Comparison of ENCODE assay signal across 1 cellular context in the genomic region with DNA sequence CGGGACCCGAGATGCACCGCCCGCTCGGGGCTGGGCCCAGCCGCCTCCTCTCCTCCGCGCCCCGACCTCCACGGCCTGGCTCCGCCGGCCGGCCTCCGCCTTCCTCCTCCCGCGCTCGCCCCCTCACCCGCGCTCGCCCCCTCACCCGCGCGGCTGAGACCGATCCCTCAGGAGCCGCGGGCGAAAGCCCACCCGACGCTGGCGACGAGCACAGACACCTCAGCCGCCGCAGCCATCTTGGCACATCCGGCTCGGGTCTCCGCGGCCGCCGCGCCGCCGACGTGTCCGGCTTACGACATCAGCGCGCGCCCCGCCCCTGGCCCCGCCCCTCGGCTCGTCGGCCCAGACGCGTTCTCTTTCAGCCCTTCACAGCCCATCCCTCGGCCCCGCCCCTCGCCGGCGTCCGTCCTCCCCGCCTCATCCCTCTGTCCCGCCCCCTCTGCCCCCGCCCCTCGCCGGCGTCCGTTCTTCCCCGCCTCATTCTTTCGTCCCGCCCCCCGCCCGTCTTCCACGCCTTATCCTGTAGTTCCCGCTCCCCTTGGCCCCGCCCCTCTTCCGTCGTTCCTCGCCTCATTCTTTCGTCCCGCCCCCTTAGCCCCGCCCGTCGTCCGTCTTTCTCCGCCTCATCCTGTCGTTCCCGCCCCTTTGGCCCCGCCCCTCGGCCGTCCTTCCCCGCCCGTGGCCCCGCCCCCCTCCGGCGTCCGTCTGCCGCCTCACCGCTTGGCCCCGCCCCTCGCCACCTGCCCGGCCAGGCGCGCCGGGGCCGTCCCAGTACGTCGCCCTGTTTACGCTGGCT.
A peak's percentile ranks its signal among the peaks of the same experiment; 100 is the strongest.
TF ChIP-seq lines count a peak whose summit lies in the region.

A gene with protein sequence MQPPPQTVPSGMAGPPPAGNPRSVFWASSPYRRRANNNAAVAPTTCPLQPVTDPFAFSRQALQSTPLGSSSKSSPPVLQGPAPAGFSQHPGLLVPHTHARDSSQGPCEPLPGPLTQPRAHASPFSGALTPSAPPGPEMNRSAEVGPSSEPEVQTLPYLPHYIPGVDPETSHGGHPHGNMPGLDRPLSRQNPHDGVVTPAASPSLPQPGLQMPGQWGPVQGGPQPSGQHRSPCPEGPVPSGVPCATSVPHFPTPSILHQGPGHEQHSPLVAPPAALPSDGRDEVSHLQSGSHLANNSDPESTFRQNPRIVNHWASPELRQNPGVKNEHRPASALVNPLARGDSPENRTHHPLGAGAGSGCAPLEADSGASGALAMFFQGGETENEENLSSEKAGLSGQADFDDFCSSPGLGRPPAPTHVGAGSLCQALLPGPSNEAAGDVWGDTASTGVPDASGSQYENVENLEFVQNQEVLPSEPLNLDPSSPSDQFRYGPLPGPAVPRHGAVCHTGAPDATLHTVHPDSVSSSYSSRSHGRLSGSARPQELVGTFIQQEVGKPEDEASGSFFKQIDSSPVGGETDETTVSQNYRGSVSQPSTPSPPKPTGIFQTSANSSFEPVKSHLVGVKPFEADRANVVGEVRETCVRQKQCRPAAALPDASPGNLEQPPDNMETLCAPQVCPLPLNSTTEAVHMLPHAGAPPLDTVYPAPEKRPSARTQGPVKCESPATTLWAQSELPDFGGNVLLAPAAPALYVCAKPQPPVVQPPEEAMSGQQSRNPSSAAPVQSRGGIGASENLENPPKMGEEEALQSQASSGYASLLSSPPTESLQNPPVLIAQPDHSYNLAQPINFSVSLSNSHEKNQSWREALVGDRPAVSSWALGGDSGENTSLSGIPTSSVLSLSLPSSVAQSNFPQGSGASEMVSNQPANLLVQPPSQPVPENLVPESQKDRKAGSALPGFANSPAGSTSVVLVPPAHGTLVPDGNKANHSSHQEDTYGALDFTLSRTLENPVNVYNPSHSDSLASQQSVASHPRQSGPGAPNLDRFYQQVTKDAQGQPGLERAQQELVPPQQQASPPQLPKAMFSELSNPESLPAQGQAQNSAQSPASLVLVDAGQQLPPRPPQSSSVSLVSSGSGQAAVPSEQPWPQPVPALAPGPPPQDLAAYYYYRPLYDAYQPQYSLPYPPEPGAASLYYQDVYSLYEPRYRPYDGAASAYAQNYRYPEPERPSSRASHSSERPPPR (N-terminal part only) (minus strand): TSS at position 248 of the 796 bp plus-strand sequence. CDS start 5,425 bp downstream, outside the sequence.

TF ChIP-seq in GM12878, 131 proteins besides CTCF, POLR2A, EP300 and RAD21 (continued from another document and continues in another):
- TF ChIP-seq, protein P1, sequence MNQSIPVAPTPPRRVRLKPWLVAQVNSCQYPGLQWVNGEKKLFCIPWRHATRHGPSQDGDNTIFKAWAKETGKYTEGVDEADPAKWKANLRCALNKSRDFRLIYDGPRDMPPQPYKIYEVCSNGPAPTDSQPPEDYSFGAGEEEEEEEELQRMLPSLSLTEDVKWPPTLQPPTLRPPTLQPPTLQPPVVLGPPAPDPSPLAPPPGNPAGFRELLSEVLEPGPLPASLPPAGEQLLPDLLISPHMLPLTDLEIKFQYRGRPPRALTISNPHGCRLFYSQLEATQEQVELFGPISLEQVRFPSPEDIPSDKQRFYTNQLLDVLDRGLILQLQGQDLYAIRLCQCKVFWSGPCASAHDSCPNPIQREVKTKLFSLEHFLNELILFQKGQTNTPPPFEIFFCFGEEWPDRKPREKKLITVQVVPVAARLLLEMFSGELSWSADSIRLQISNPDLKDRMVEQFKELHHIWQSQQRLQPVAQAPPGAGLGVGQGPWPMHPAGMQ (IDR thresholded peaks at IDR 0.05; ENCODE audit: borderline replicate concordance): no peak
- TF ChIP-seq ELK1 (IDR thresholded peaks at IDR 0.05; ENCODE audit: low read depth, low read length) (peak; percentile 66; the same call in 1 of the 2 replicates), KLF5 (IDR thresholded peaks at IDR 0.05; ENCODE audit: partially characterized antibody) (no peak), KAT2A (conservative IDR thresholded peaks at IDR 0.05; ENCODE audit: control insufficient read depth, low read depth, low read length) (no peak), SREBF2 (IDR thresholded peaks at IDR 0.05; ENCODE audit: low read length) (no peak), SIX5 (IDR thresholded peaks at IDR 0.05; ENCODE audit: low read depth, low read length, severe bottlenecking) (peak; percentile 33), EED (IDR thresholded peaks at IDR 0.05; ENCODE audit: low read depth) (no peak), SKIL (IDR thresholded peaks at IDR 0.05; ENCODE audit: low read depth, poor library complexity, severe bottlenecking) (no peak), JUNB (IDR thresholded peaks at IDR 0.05) (no peak), LARP7 (IDR thresholded peaks at IDR 0.05) (peak; percentile 93), GATAD2B (conservative IDR thresholded peaks at IDR 0.05; ENCODE audit: low read depth) (peak; percentile 67; the same call in 1 of the 2 replicates), RCOR1 (conservative IDR thresholded peaks at IDR 0.05; ENCODE audit: low read depth, low read length) (no peak), HDGF (IDR thresholded peaks at IDR 0.05) (no peak), ESRRA (IDR thresholded peaks at IDR 0.05; ENCODE audit: low read length) (no peak), MAX (IDR thresholded peaks at IDR 0.05; ENCODE audit: low read depth, low read length) (0 out of 2 replicates have a peak, but pooled peaks have one; percentile 21), ZNF274 (IDR thresholded peaks at IDR 0.05; ENCODE audit: insufficient read depth, insufficient read length) (no peak), CHD2 (IDR thresholded peaks at IDR 0.05; ENCODE audit: borderline replicate concordance, low read depth, low read length) (no peak), NFXL1 (IDR thresholded peaks at IDR 0.05; ENCODE audit: borderline replicate concordance) (0 out of 2 replicates have a peak, but pooled peaks have one; percentile 56), NBN (IDR thresholded peaks at IDR 0.05) (no peak), ZNF24 (IDR thresholded peaks at IDR 0.05) (no peak), IRF4 (IDR thresholded peaks at IDR 0.05; ENCODE audit: low read depth, low read length) (no peak), MLLT1 (IDR thresholded peaks at IDR 0.05) (no peak), CBX3 (IDR thresholded peaks at IDR 0.05; ENCODE audit: borderline replicate concordance, low read depth) (no peak), NFIC (IDR thresholded peaks at IDR 0.05; ENCODE audit: low read depth, low read length) (no peak), MTA3 (IDR thresholded peaks at IDR 0.05; ENCODE audit: borderline replicate concordance, low read length) (no peak), STAT3 (IDR thresholded peaks at IDR 0.05; ENCODE audit: low read depth, low read length) (no peak), BCL3 (IDR thresholded peaks at IDR 0.05; ENCODE audit: borderline replicate concordance, insufficient read depth, low read depth, low read length, poor library complexity, severe bottlenecking) (no peak), MEF2A (IDR thresholded peaks at IDR 0.05; ENCODE audit: insufficient read depth, low read depth, low read length) (no peak), FOXK2 (IDR thresholded peaks at IDR 0.05) (no peak), RUNX3 (IDR thresholded peaks at IDR 0.05; ENCODE audit: low read length) (no peak), BHLHE40 (IDR thresholded peaks at IDR 0.05; ENCODE audit: borderline replicate concordance in 1 of 2, low read depth in 2 of 2, low read length in 1 of 2) (peak; percentile 13 to 46; a peak in 2 of 4 replicates), HSF1 (IDR thresholded peaks at IDR 0.05; ENCODE audit: low read depth, low read length) (no peak)
- TF ChIP-seq, protein P2, sequence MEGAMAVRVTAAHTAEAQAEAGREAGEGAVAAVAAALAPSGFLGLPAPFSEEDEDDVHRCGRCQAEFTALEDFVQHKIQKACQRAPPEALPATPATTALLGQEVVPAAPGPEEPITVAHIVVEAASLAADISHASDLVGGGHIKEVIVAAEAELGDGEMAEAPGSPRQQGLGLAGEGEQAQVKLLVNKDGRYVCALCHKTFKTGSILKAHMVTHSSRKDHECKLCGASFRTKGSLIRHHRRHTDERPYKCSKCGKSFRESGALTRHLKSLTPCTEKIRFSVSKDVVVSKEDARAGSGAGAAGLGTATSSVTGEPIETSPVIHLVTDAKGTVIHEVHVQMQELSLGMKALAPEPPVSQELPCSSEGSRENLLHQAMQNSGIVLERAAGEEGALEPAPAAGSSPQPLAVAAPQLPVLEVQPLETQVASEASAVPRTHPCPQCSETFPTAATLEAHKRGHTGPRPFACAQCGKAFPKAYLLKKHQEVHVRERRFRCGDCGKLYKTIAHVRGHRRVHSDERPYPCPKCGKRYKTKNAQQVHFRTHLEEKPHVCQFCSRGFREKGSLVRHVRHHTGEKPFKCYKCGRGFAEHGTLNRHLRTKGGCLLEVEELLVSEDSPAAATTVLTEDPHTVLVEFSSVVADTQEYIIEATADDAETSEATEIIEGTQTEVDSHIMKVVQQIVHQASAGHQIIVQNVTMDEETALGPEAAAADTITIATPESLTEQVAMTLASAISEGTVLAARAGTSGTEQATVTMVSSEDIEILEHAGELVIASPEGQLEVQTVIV (IDR thresholded peaks at IDR 0.05; ENCODE audit: borderline replicate concordance, partially characterized antibody): no peak
- TF ChIP-seq, protein P3, sequence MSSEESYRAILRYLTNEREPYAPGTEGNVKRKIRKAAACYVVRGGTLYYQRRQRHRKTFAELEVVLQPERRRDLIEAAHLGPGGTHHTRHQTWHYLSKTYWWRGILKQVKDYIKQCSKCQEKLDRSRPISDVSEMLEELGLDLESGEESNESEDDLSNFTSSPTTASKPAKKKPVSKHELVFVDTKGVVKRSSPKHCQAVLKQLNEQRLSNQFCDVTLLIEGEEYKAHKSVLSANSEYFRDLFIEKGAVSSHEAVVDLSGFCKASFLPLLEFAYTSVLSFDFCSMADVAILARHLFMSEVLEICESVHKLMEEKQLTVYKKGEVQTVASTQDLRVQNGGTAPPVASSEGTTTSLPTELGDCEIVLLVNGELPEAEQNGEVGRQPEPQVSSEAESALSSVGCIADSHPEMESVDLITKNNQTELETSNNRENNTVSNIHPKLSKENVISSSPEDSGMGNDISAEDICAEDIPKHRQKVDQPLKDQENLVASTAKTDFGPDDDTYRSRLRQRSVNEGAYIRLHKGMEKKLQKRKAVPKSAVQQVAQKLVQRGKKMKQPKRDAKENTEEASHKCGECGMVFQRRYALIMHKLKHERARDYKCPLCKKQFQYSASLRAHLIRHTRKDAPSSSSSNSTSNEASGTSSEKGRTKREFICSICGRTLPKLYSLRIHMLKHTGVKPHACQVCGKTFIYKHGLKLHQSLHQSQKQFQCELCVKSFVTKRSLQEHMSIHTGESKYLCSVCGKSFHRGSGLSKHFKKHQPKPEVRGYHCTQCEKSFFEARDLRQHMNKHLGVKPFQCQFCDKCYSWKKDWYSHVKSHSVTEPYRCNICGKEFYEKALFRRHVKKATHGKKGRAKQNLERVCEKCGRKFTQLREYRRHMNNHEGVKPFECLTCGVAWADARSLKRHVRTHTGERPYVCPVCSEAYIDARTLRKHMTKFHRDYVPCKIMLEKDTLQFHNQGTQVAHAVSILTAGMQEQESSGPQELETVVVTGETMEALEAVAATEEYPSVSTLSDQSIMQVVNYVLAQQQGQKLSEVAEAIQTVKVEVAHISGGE (CRISPR knock-in tag; IDR thresholded peaks at IDR 0.05): no peak
